23 cellular contexts compared by ENCODE assay signal in genomic region chr6:169623343-169623742, GRCh38.
A peak's percentile ranks its signal among the peaks of the same experiment; 100 is the strongest.
DNase-seq lines count a peak whose midpoint lies in the region; ATAC-seq and TF ChIP-seq lines count a peak whose summit lies in the region.
"Had no signal": no experiment of that assay in that cellular context is flagged by ENCODE, and none has a peak within 500 bp of the region (broad histone marks: within the 10 kb centered on the region; RNA-seq: fewer than 3 reads in every experiment).

No MANE protein-coding gene starts in this region.

- H3K27me3 Mint-ChIP-seq in GM23338 (ENCODE audit: insufficient read depth, low read depth, poor library complexity): peaks cover 15% of the 10 kb centered on the region
- H3K27me3 Mint-ChIP-seq: CD4-positive, alpha-beta memory T cell had no signal

- H3K36me3 ChIP-seq in GM23338 (ENCODE audit: insufficient read depth): no peaks in the 10 kb centered on the region
- peaks cover 46% of the 10 kb centered on the region for H3K36me3 ChIP-seq in HUES6 (ENCODE audit: control insufficient read depth, insufficient read depth, low read length)
- H3K36me3 ChIP-seq in esophagus squamous epithelium: peaks cover 0 to 49% (median 6%) of the 10 kb centered on the region in 3 donors
- no peaks in the 10 kb centered on the region for H3K36me3 ChIP-seq in thyroid gland

- H2AFZ ChIP-seq in GM23338: no peak overlapping the region

- intact Hi-C loops in esophagus squamous epithelium (cut with DNase I) (no loop called here), thyroid gland (cut with DNase I) (no loop called here)

- DNase-seq in GM23338 (ENCODE audit: low spot score): no peak
- DNase-seq in esophagus squamous epithelium (lab: John Stamatoyannopoulos, UW): no peak
- DNase-seq in thyroid gland: no peak
- DNase-seq in Kasumi-1 (lab: John Stamatoyannopoulos, UW): no peak
- DNase-seq in AG20443 (ENCODE audit: low spot score): no peak
- DNase-seq in GM13977 (ENCODE audit: low spot score): no peak
- DNase-seq: AML-193; CD4-positive, alpha-beta memory T cell; COR-L47; DMS 273 treated with DMSO at 0.1 percent for 48 hours; DMS79; EL; GDM1; KBM-7; MG63; NCI-H2029; NCI-H446; NCI-H524 treated with DMSO at 0.1 percent for 48 hours; NCI-H774; SK-N-SH had no signal

- H3K4me3 Mint-ChIP-seq in GM23338: no peak overlapping the region
- H3K4me3 Mint-ChIP-seq: CD4-positive, alpha-beta memory T cell had no signal

- H3F3A ChIP-seq in GM23338 (replicated peaks; ENCODE audit: low read depth): peaks cover 12% of the 10 kb centered on the region

- H3K4me1 ChIP-seq in GM23338 (ENCODE audit: insufficient read depth): peaks cover 36% of the 10 kb centered on the region
- H3K4me1 ChIP-seq in HUES6 (ENCODE audit: control insufficient read depth, insufficient read depth, low read length): peaks cover 57% of the 10 kb centered on the region
- peaks cover 15 to 49% (median 16%) of the 10 kb centered on the region in 3 donors for H3K4me1 ChIP-seq in esophagus squamous epithelium
- H3K4me1 ChIP-seq in thyroid gland: peaks cover 39 to 68% of the 10 kb centered on the region in 2 donors
- H3K4me1 ChIP-seq: BLaER1 treated with 17β-estradiol and CSF1 and Interleukin-3, amounts not matched to agents 10 nM and 100 nM had no signal

- H3K9me2 ChIP-seq in GM23338 (ENCODE audit: insufficient read depth): no peaks in the 10 kb centered on the region
- H3K9me2 ChIP-seq: SK-N-SH had no signal

- 87 to 97% methylated on average over 5 to 7 of the region's 7 CpGs for WGBS in esophagus squamous epithelium, 2 donors
- 86 to 90% methylated on average over 7 of the region's 7 CpGs for WGBS in thyroid gland, 2 donors

- no peak overlapping the region for H3K27ac ChIP-seq in GM23338 (ENCODE audit: low read depth)
- no peak overlapping the region; the same call in 1 of the 2 replicates for H3K27ac ChIP-seq in HUES6 (ENCODE audit: low read depth, low read length)
- peak overlapping the region in 3 of 4 donors; percentile 22 to 75 (median 71) for H3K27ac ChIP-seq in esophagus squamous epithelium
- peak overlapping the region in 2 of 3 donors; percentile 71 to 79 for H3K27ac ChIP-seq in thyroid gland
- H3K27ac ChIP-seq: BLaER1 treated with 17β-estradiol and CSF1 and Interleukin-3, amounts not matched to agents 10 nM and 100 nM had no signal

- TF ChIP-seq POLR2A in esophagus squamous epithelium (IDR thresholded peaks at IDR 0.05): no peak
- no peak for TF ChIP-seq POLR2A in thyroid gland (IDR thresholded peaks at IDR 0.05)

- peak overlapping the region; percentile 33; the same call in 1 of the 2 replicates for H3K27ac Mint-ChIP-seq in GM23338
- H3K27ac Mint-ChIP-seq: CD4-positive, alpha-beta memory T cell had no signal

- in situ Hi-C loops in GM13977 (cut with MboI; ENCODE audit: low pct_unique_long_range_greater_than_20kb, low sequenced_read_pairs, unreplicated experiment): no loop called here

- no peaks in the 10 kb centered on the region for H3K79me2 ChIP-seq in GM23338 (replicated peaks; ENCODE audit: insufficient read depth)

- TF ChIP-seq CTCF in GM23338 (conservative IDR thresholded peaks at IDR 0.05; ENCODE audit: low read depth in 2 of 2) (no peak), esophagus squamous epithelium (IDR thresholded peaks at IDR 0.05) (no peak), thyroid gland (IDR thresholded peaks at IDR 0.05) (no peak), GM13977 (IDR thresholded peaks at IDR 0.05; ENCODE audit: extremely low read depth, insufficient read depth, missing control alignments) (no peak)

- H3K4me1 Mint-ChIP-seq in GM23338: peaks cover 55% of the 10 kb centered on the region
- H3K4me1 Mint-ChIP-seq: CD4-positive, alpha-beta memory T cell had no signal

- peak overlapping the region; percentile 11 for H3K9ac ChIP-seq in HUES6 (ENCODE audit: low read length)
- H3K9ac ChIP-seq: BLaER1 treated with 17β-estradiol and CSF1 and Interleukin-3, amounts not matched to agents 10 nM and 100 nM; SK-N-SH had no signal

- H3K36me3 Mint-ChIP-seq in GM23338 (ENCODE audit: low read depth): peaks cover 42% of the 10 kb centered on the region

- no peak for ATAC-seq in GM23338
- ATAC-seq: GM12878 had no signal

- H3K9me3 ChIP-seq in HUES6 (ENCODE audit: control insufficient read depth, insufficient read depth, low read depth, low read length) (peaks cover 2% of the 10 kb centered on the region; the same call in 1 of the 2 replicates), esophagus squamous epithelium (no peaks in the 10 kb centered on the region), thyroid gland (no peaks in the 10 kb centered on the region)
- H3K9me3 ChIP-seq: BLaER1 treated with 17β-estradiol and CSF1 and Interleukin-3, amounts not matched to agents 10 nM and 100 nM; SK-N-SH had no signal

- no peaks in the 10 kb centered on the region; the same call in 2 of the 3 replicates for H3K9me3 Mint-ChIP-seq in GM23338
- H3K9me3 Mint-ChIP-seq: CD4-positive, alpha-beta memory T cell had no signal

- 0 out of 2 replicates have a peak, but pooled peaks cover 1% of the 10 kb centered on the region for H4K20me1 ChIP-seq in GM23338 (replicated peaks; ENCODE audit: insufficient read depth)
- H4K20me1 ChIP-seq: BLaER1 treated with 17β-estradiol and CSF1 and Interleukin-3, amounts not matched to agents 10 nM and 100 nM had no signal

- H3K4me3 ChIP-seq in GM23338: no peak overlapping the region
- H3K4me3 ChIP-seq in HUES6 (ENCODE audit: low read depth, low read length): no peak overlapping the region
- H3K4me3 ChIP-seq in esophagus squamous epithelium: no peak overlapping the region
- H3K4me3 ChIP-seq in thyroid gland (replicated peaks in 1 of 3): no peak overlapping the region
- H3K4me3 ChIP-seq: BLaER1 treated with 17β-estradiol and CSF1 and Interleukin-3, amounts not matched to agents 10 nM and 100 nM; GM12878; MG63 had no signal

- 0 out of 2 replicates have a peak overlapping the region, but pooled peaks have one; percentile 27 for H3K4me2 ChIP-seq in GM23338
- H3K4me2 ChIP-seq: BLaER1 treated with 17β-estradiol and CSF1 and Interleukin-3, amounts not matched to agents 10 nM and 100 nM; SK-N-SH had no signal

- H3K27me3 ChIP-seq in GM23338 (ENCODE audit: insufficient read depth) (no peaks in the 10 kb centered on the region), HUES6 (ENCODE audit: control insufficient read depth, insufficient read depth, low read length) (no peaks in the 10 kb centered on the region), esophagus squamous epithelium (no peaks in the 10 kb centered on the region), thyroid gland (no peaks in the 10 kb centered on the region)
- H3K27me3 ChIP-seq: BLaER1 treated with 17β-estradiol and CSF1 and Interleukin-3, amounts not matched to agents 10 nM and 100 nM; MG63 had no signal

TF ChIP-seq in GM23338, 12 proteins besides CTCF, POLR2A, EP300 and RAD21 (continues in another document):
- no peak for TF ChIP-seq EZH2 (IDR thresholded peaks at IDR 0.05; ENCODE audit: low read depth, unreplicated experiment)
- no peak for TF ChIP-seq STAT1 (IDR thresholded peaks at IDR 0.05; ENCODE audit: unreplicated experiment)
- no peak for TF ChIP-seq EZH2phosphoT487 (IDR thresholded peaks at IDR 0.05; ENCODE audit: unreplicated experiment)
- no peak for TF ChIP-seq ZNF114 (CRISPR knock-in tag; IDR thresholded peaks at IDR 0.05)

Comparison
In these comparisons a context has a peak if more than half of its experiments do, and no peak if none do; other contexts are left out.
1. H3K27ac ChIP-seq: peak in esophagus squamous epithelium (3 of 4) and thyroid gland (2 of 3); none in GM23338 (single experiment) and HUES6 (single experiment).